Comparison of ENCODE assay signal across 23 cellular contexts in genomic region chr4:152516156-152516555, GRCh38. TPM values are rescaled to one million over a fixed set of nuclear protein-coding genes. Genes with fewer than 3 reads are reported as not detected.
DNase-seq lines count a peak whose midpoint lies in the region; ATAC-seq and TF ChIP-seq lines count a peak whose summit lies in the region.
"Had no signal": no experiment of that assay in that cellular context is flagged by ENCODE, and none has a peak within 500 bp of the region (broad histone marks: within the 10 kb centered on the region; RNA-seq: fewer than 3 reads in every experiment).

No MANE protein-coding gene starts in this region.

- no peaks in the 10 kb centered on the region for H3K36me3 Mint-ChIP-seq in WTC11

- H3K9me3 ChIP-seq in HEK293 (ENCODE audit: control insufficient read depth, insufficient read depth, low read depth, low read length) (no peaks in the 10 kb centered on the region), thyroid gland (no peaks in the 10 kb centered on the region), body of pancreas (no peaks in the 10 kb centered on the region)
- H3K9me3 ChIP-seq: adrenal gland, heart right ventricle, MG63, right atrium auricular region had no signal

- CTCF ChIA-PET in HEK293 (lab: Yijun Ruan, JAX) (interaction anchor here (0.6 to 0.7 kb wide), 2 partner anchors 15 to 151 kb away, joined by 3 read pairs; no protein-coding TSS in a partner anchor), WTC11 (lab: Charles Lee) (interaction anchor here (0.7 to 1.1 kb wide), 2 partner anchors 15 to 254 kb away, joined by 3 to 9 read pairs; no protein-coding TSS in a partner anchor)

- H3K4me1 Mint-ChIP-seq in WTC11 = peaks cover 44% of the 10 kb centered on the region

- no peak overlapping the region for H3K4me3 Mint-ChIP-seq in WTC11
- H3K4me3 Mint-ChIP-seq: neural crest cell had no signal

- H3K27ac ChIP-seq in HEK293 (ENCODE audit: extremely low read depth, low read depth, low read length) (no peak overlapping the region), thyroid gland (no peak overlapping the region), body of pancreas (no peak overlapping the region)
- H3K27ac ChIP-seq: adrenal gland, heart right ventricle, right atrium auricular region, VCaP had no signal

- peaks cover 6% of the 10 kb centered on the region; the same call in 1 of the 2 replicates for H3K4me1 ChIP-seq in HEK293 (ENCODE audit: control insufficient read depth, insufficient read depth, low read length)
- H3K4me1 ChIP-seq in thyroid gland = no peaks in the 10 kb centered on the region
- no peaks in the 10 kb centered on the region for H3K4me1 ChIP-seq in body of pancreas
- H3K4me1 ChIP-seq: adrenal gland, right atrium auricular region had no signal

- H3K4me3 ChIP-seq in AG10803 (ENCODE audit: low read length) (no peak overlapping the region), HEK293 (ENCODE audit: low read depth, low read length) (no peak overlapping the region), fibroblast of the aortic adventitia (ENCODE audit: low read depth, low read length) (no peak overlapping the region), thyroid gland (replicated peaks in 1 of 3) (no peak overlapping the region), lower leg skin (ENCODE audit: low read depth, poor library complexity, severe bottlenecking) (no peak overlapping the region), body of pancreas (no peak overlapping the region)
- H3K4me3 ChIP-seq: adrenal gland, heart right ventricle, MG63, right atrium auricular region had no signal

- 91 to 92% methylated on average over 8 of the region's 8 CpGs for WGBS in thyroid gland, 2 donors
- WGBS in lower leg skin, 2 donors = 80 to 85% methylated on average over 8 of the region's 8 CpGs
- 93 to 97% methylated on average over 8 of the region's 8 CpGs for WGBS in body of pancreas, 2 donors

- ATAC-seq in WTC11 = no peak; the same call in 1 of the 2 replicates
- ATAC-seq in body of pancreas = no peak
- ATAC-seq: HCT116, heart right ventricle, Panc1 had no signal

- DNase-seq in AG10803 (ENCODE audit: low read depth) (peak; percentile 36), WTC11 (ENCODE audit: low spot score) (peak; percentile 59), fibroblast of the aortic adventitia (ENCODE audit: low read depth) (peak; percentile 39), thyroid gland (no peak), lower leg skin (ENCODE audit: low spot score in 2 of 2) (no peak), body of pancreas (no peak)
- no peak for DNase-seq in stimulated activated CD4-positive, alpha-beta T cell treated with anti-CD3 and anti-CD28 coated beads, Interleukin-2, amount 100 ng/mL, for 24 hours
- DNase-seq: adrenal gland, cerebellar nuclear complex, COR-L47, GF-D8, heart right ventricle, kidney, midbrain, NCI-H1694 treated with DMSO at 0.1 percent for 48 hours, NCI-H510A treated with DMSO at 0.1 percent for 48 hours had no signal

- POLR2A ChIA-PET in HEK293 (lab: Yijun Ruan, JAX) (no interaction called here), WTC11 (lab: Charles Lee) (no interaction called here)

- TF ChIP-seq CTCF in AG10803 (conservative IDR thresholded peaks at IDR 0.05; ENCODE audit: low read length) (no peak), HEK293 (tag by site-specific recombination; IDR thresholded peaks at IDR 0.05) (no peak), WTC11 (IDR thresholded peaks at IDR 0.05) (no peak), fibroblast of the aortic adventitia (IDR thresholded peaks at IDR 0.05; ENCODE audit: insufficient read depth, low read length) (no peak), thyroid gland (IDR thresholded peaks at IDR 0.05) (no peak), lower leg skin (IDR thresholded peaks at IDR 0.05) (no peak), body of pancreas (IDR thresholded peaks at IDR 0.05) (no peak)

- no peak overlapping the region for H3K27ac Mint-ChIP-seq in WTC11

- no peaks in the 10 kb centered on the region for H3K36me3 ChIP-seq in HEK293 (ENCODE audit: control insufficient read depth in 2 of 2, insufficient read depth in 1 of 2, low read length in 2 of 2)
- no peaks in the 10 kb centered on the region for H3K36me3 ChIP-seq in thyroid gland
- H3K36me3 ChIP-seq in body of pancreas (replicated peaks in 1 of 2; ENCODE audit: insufficient read depth in 1 of 2, low read depth in 2 of 2) = no peaks in the 10 kb centered on the region
- H3K36me3 ChIP-seq: adrenal gland, heart right ventricle, MG63, right atrium auricular region had no signal

- no peaks in the 10 kb centered on the region for H3K27me3 Mint-ChIP-seq in WTC11 (ENCODE audit: low read depth)

- TF ChIP-seq POLR2A in thyroid gland (IDR thresholded peaks at IDR 0.05) (no peak), lower leg skin (IDR thresholded peaks at IDR 0.05) (no peak), body of pancreas (IDR thresholded peaks at IDR 0.05) (no peak)

- H3K27me3 ChIP-seq in thyroid gland = no peaks in the 10 kb centered on the region
- no peaks in the 10 kb centered on the region for H3K27me3 ChIP-seq in body of pancreas
- H3K27me3 ChIP-seq: adrenal gland, heart right ventricle, MG63, right atrium auricular region had no signal

- H3K9me3 Mint-ChIP-seq in WTC11 = no peaks in the 10 kb centered on the region

- intact Hi-C loops in thyroid gland (cut with DNase I) (no loop called here), lower leg skin (cut with DNase I; ENCODE audit: low total_unique reads) (no loop called here), body of pancreas (cut with DNase I) (no loop called here)

TF ChIP-seq in HEK293, 187 proteins besides CTCF, POLR2A, EP300 and RAD21 (continues in another document):
- TF ChIP-seq ZNF10 (tag by site-specific recombination; IDR thresholded peaks at IDR 0.05) (no peak), ZSCAN18 (tag by site-specific recombination; IDR thresholded peaks at IDR 0.05) (no peak), ZNF132 (tag by site-specific recombination; IDR thresholded peaks at IDR 0.05; ENCODE audit: borderline replicate concordance) (no peak), ZBTB26 (tag by site-specific recombination; optimal IDR thresholded peaks at IDR 0.05) (no peak), ZNF394 (tag by site-specific recombination; IDR thresholded peaks at IDR 0.05; ENCODE audit: borderline replicate concordance) (peak; percentile 25; the same call in 1 of the 2 replicates), ZNF146 (tag by site-specific recombination; IDR thresholded peaks at IDR 0.05) (no peak), KLF10 (tag by site-specific recombination; IDR thresholded peaks at IDR 0.05) (no peak)

TF ChIP-seq in WTC11, 78 proteins besides CTCF, POLR2A, EP300 and RAD21 (continues in another document):
- TF ChIP-seq TP53 (CRISPR knock-in tag; IDR thresholded peaks at IDR 0.05) (no peak), ZNF425 (CRISPR knock-in tag; conservative IDR thresholded peaks at IDR 0.05) (no peak), HMGA2 (CRISPR knock-in tag; IDR thresholded peaks at IDR 0.05) (no peak), NFATC4 (CRISPR knock-in tag; IDR thresholded peaks at IDR 0.05) (no peak), KAT7 (CRISPR knock-in tag; IDR thresholded peaks at IDR 0.05; ENCODE audit: borderline replicate concordance) (no peak), ESRRA (CRISPR knock-in tag; IDR thresholded peaks at IDR 0.05; ENCODE audit: borderline replicate concordance) (no peak), SP1 (CRISPR knock-in tag; conservative IDR thresholded peaks at IDR 0.05) (no peak), RELA (CRISPR knock-in tag; IDR thresholded peaks at IDR 0.05; ENCODE audit: borderline replicate concordance) (no peak), AR (CRISPR knock-in tag; IDR thresholded peaks at IDR 0.05) (no peak), CREM (CRISPR knock-in tag; IDR thresholded peaks at IDR 0.05) (no peak), ZNF138 (CRISPR knock-in tag; conservative IDR thresholded peaks at IDR 0.05) (no peak)

RNA-seq across cellular contexts. Expression of gene FBXW7, which starts 19.7 kb away (rescaled TPM):
- total RNA-seq in WTC11 (2021) = 20.7 to 23.0 TPM (median 22.2 TPM) in 3 replicates
- total RNA-seq in fibroblast of the aortic adventitia (ENCODE audit: low replicate concordance) = 59.7 and 77.0 TPM in 2 replicates
- 100 to 1,000 TPM in 1 of 4 donors, 10 to 100 TPM in 3; 72.2 to 105 (median 87.1) TPM for total RNA-seq in thyroid gland
- 100 to 1,000 TPM in 3 of 4 donors, 10 to 100 TPM in 1; 76.4 to 199 (median 103) TPM for total RNA-seq in lower leg skin
- total RNA-seq in body of pancreas = 10 to 100 TPM; 34.5 to 40.5 TPM

Comparison
In these comparisons a context has a peak if more than half of its experiments do, and no peak if none do; other contexts are left out.
1. DNase-seq: peak in AG10803 (single experiment), WTC11 (single experiment) and fibroblast of the aortic adventitia (single experiment); none in stimulated activated CD4-positive, alpha-beta T cell treated with anti-CD3 and anti-CD28 coated beads, Interleukin-2, amount 100 ng/mL, for 24 hours (0 of 2), thyroid gland (0 of 2), lower leg skin (0 of 2) and body of pancreas (0 of 4).